Comparison of ENCODE assay signal across 8 cellular contexts in the genomic region with DNA sequence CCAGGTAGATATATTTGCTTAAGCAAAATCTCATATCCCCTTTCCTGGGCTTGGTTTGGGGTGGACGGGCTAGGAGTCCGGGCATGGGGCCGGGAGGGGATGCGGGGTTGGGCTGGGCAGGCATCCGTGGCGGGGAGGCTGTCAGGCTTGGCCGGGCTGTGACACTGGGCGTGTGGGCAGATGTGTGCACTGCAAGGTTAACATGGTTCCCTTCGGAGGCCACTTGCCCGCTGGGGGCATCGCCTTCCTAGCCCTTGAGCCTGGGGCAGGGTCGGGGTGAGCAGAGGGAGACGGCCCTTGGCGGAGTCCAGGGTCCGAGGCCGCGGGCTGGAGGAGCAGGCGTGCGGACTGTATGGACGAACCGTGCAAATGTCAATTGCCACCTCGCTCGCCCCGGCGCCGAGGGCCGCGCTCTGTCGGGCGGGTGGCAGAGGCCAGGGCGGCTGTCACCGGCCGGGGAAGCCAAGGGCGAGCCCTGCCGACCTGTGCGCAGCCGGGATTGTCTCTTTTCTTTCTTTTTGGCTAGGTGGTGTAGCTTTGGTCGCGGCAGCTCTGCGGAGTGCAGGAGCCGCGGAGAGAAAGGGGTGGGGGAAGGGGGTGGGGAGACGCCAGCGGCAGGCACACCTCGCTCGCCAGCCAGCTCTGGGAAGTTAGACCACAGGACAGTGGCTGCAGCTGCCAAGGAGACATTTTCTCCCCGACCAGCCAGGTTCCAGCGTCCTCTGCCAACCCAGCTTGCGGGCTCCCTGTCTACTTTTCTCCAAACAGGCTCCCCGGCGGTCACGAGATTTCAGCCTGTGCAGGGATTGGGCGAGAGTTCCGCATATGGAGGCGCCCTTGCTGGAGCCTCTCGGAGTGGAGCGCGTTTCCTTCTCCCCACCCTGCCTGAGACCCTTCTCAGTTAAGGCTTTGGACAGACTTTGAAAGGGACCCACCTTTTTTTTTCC. TPM values are rescaled to one million over a fixed set of nuclear protein-coding genes. Genes with fewer than 3 reads are reported as not detected.
DNase-seq lines count a peak whose midpoint lies in the region; ATAC-seq and TF ChIP-seq lines count a peak whose summit lies in the region.

No MANE protein-coding gene starts in this region.

- intact Hi-C loops in adrenal gland (cut with DNase I): no loop called here
- intact Hi-C loops in left cardiac atrium (cut with DNase I): no loop called here
- intact Hi-C loops in upper lobe of right lung (cut with DNase I): no loop called here

- ATAC-seq in HG02571 (IDR thresholded peaks at IDR 0.05; ENCODE audit: unreplicated experiment) (peak; percentile 32), T-cell (replicated peaks in 1 of 4) (peak; percentile 14 to 32 (median 24)), left cardiac atrium (peak; percentile 42 to 57), upper lobe of right lung (peak; percentile 43)

- H3K9me3 Mint-ChIP-seq in T-cell: no peaks in the 10 kb centered on the region
- no peaks in the 10 kb centered on the region for H3K9me3 Mint-ChIP-seq in progenitor cell of endocrine pancreas (ENCODE audit: low read depth)

- H3K27ac Mint-ChIP-seq in T-cell: peak overlapping the region; percentile 74 to 77
- H3K27ac Mint-ChIP-seq in progenitor cell of endocrine pancreas: peak overlapping the region; percentile 91

- DNase-seq in NCI-H1092 (lab: John Stamatoyannopoulos, UW) (peak; percentile 84), T-cell (peak in 33 of 34 experiments; percentile 28 to 70 (median 46)), adrenal gland (peak; percentile 82 to 92 (median 89)), left cardiac atrium (peak; percentile 87), progenitor cell of endocrine pancreas (ENCODE audit: low spot score, unreplicated experiment) (peak; percentile 43), upper lobe of right lung (peak; percentile 88)

- H3K27ac ChIP-seq in adrenal gland (peak overlapping the region; percentile 46 to 97 (median 86)), upper lobe of right lung (peak overlapping the region; percentile 99)

- H3K9me3 ChIP-seq in adrenal gland (replicated peaks in 1 of 3): no peaks in the 10 kb centered on the region
- H3K9me3 ChIP-seq in upper lobe of right lung: no peaks in the 10 kb centered on the region

- H3K36me3 Mint-ChIP-seq in T-cell: peaks cover 9% of the 10 kb centered on the region
- peaks cover 7% of the 10 kb centered on the region for H3K36me3 Mint-ChIP-seq in progenitor cell of endocrine pancreas (ENCODE audit: insufficient read depth)

- H3K27me3 ChIP-seq in adrenal gland (no peaks in the 10 kb centered on the region), upper lobe of right lung (no peaks in the 10 kb centered on the region)

- peaks cover 29 to 33% (median 31%) of the 10 kb centered on the region in 3 donors for H3K4me1 Mint-ChIP-seq in T-cell
- H3K4me1 Mint-ChIP-seq in progenitor cell of endocrine pancreas (ENCODE audit: low read depth): peaks cover 21% of the 10 kb centered on the region

- POLR2A ChIA-PET in T-cell (lab: Charles Lee): interaction anchor here (0.6 to 1.6 kb wide), 6 partner anchors 14 to 1419 kb away, joined by 3 to 6 read pairs (median 4); no protein-coding TSS in a partner anchor

- TF ChIP-seq CTCF in adrenal gland (IDR thresholded peaks at IDR 0.05) (no peak), progenitor cell of endocrine pancreas (IDR thresholded peaks at IDR 0.05; ENCODE audit: unreplicated experiment) (no peak), upper lobe of right lung (IDR thresholded peaks at IDR 0.05) (no peak)

- H3K4me3 Mint-ChIP-seq in T-cell (peak overlapping the region; percentile 86 to 95 (median 94)), progenitor cell of endocrine pancreas (ENCODE audit: low read depth) (peak overlapping the region; percentile 88)

- no peaks in the 10 kb centered on the region for H3K27me3 Mint-ChIP-seq in T-cell
- H3K27me3 Mint-ChIP-seq in progenitor cell of endocrine pancreas: no peaks in the 10 kb centered on the region

- peaks cover 19 to 28% of the 10 kb centered on the region in 2 donors for H3K4me1 ChIP-seq in adrenal gland (replicated peaks in 1 of 2)
- peaks cover 15% of the 10 kb centered on the region for H3K4me1 ChIP-seq in upper lobe of right lung

- CTCF ChIA-PET in T-cell (lab: Charles Lee): interaction anchor here (0.5 to 1.0 kb wide), 4 partner anchors 106 to 1606 kb away, joined by 3 to 4 read pairs (median 4); no protein-coding TSS in a partner anchor

- peak overlapping the region in 3 of 4 donors; percentile 40 to 91 (median 88) for H3K4me3 ChIP-seq in adrenal gland
- H3K4me3 ChIP-seq in upper lobe of right lung: peak overlapping the region; percentile 86

- TF ChIP-seq POLR2A in GM10847 (IDR thresholded peaks at IDR 0.05; ENCODE audit: extremely low read depth, insufficient read length): peak; percentile 7
- TF ChIP-seq POLR2A in adrenal gland (IDR thresholded peaks at IDR 0.05): peak; percentile 24 to 79

- 0 to 1% (median 0%) methylated on average over 19 to 58 of the region's 58 CpGs for WGBS in adrenal gland, 4 donors

- no peaks in the 10 kb centered on the region for H3K36me3 ChIP-seq in adrenal gland (replicated peaks in 1 of 2)
- peaks cover 9% of the 10 kb centered on the region for H3K36me3 ChIP-seq in upper lobe of right lung

RNA-seq across cellular contexts. Expression of gene RCOR3, which starts 1.3 kb away (rescaled TPM):
- total RNA-seq in T-cell: 10 to 100 TPM; 58.2 to 72.4 (median 62.2) TPM
- total RNA-seq in adrenal gland: 10 to 100 TPM; 28.4 to 57.2 (median 36.5) TPM
- polyA plus RNA-seq in adrenal gland: 10 to 100 TPM; 19.4 to 35.2 (median 30.0) TPM
- 10 to 100 TPM; 34.3 to 42.0 TPM for total RNA-seq in left cardiac atrium
- total RNA-seq in progenitor cell of endocrine pancreas: 63.0 and 64.5 TPM in 2 replicates
- total RNA-seq in upper lobe of right lung: 46.7 TPM

Comparison
In these comparisons a context has a peak if more than half of its experiments do, and no peak if none do; other contexts are left out.
1. Peak in every context shown above with its lines: DNase-seq, ATAC-seq, H3K4me3 ChIP-seq and H3K27ac ChIP-seq.